In the genomic region with DNA sequence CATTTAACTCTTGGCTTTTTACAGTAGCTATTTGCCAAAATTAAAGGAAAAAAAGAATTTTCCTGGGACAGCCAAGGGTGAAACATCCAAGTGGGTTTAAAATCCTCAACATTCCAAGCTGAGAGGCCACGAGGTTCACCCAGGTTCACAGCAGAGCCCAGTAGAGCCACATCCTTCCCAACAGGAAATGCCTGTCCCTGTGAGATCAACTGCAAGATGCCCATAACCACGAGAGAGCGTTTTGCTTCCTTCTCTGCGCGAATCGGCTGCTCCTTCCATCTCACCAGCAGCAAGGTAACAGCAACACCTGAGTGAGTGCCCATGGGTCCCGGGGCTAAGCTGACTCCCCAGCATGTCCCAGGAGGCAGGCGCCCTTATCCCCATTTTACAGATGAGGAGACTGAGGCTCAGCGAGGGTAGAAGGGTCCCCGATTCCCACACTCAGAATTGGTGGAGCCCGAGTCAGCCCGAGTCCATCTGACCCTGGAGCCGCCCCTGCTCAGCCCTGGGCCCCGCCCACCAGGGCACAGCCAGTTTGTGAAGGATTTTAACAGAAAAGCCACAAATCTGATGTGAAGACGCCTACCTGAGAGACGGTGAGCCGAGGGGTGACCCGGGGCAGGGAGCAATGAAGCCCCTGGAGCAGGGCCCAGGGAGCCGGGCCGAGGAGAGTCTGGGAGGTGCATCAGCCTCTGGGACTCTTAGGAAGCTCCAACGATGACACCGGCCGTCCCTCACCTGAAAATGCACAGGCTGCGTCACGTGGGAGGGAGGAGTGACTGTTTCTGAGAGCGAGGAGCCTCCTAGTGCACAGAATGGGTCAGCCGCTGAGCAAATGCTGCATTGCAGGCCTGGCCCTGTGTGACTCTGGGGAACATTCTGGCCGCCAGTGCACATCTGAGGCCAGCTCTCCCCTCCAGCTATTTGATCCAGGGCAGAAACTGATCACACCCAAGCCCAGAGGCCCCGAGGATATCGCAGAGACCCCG, we compare ENCODE assay signal across 1 cellular context.
A peak's percentile ranks its signal among the peaks of the same experiment; 100 is the strongest.
TF ChIP-seq lines count a peak whose summit lies in the region.

No MANE protein-coding gene starts in this region.

TF ChIP-seq in H1, 55 proteins besides CTCF, POLR2A, EP300 and RAD21:
- no peak for TF ChIP-seq CTBP2 (IDR thresholded peaks at IDR 0.05; ENCODE audit: borderline replicate concordance, insufficient read depth, insufficient read length, low read length)
- TF ChIP-seq, protein P1, sequence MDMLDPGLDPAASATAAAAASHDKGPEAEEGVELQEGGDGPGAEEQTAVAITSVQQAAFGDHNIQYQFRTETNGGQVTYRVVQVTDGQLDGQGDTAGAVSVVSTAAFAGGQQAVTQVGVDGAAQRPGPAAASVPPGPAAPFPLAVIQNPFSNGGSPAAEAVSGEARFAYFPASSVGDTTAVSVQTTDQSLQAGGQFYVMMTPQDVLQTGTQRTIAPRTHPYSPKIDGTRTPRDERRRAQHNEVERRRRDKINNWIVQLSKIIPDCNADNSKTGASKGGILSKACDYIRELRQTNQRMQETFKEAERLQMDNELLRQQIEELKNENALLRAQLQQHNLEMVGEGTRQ (IDR thresholded peaks at IDR 0.05; ENCODE audit: low read length), result peak; percentile 65
